Comparison of ENCODE assay signal across 8 cellular contexts in the genomic region with DNA sequence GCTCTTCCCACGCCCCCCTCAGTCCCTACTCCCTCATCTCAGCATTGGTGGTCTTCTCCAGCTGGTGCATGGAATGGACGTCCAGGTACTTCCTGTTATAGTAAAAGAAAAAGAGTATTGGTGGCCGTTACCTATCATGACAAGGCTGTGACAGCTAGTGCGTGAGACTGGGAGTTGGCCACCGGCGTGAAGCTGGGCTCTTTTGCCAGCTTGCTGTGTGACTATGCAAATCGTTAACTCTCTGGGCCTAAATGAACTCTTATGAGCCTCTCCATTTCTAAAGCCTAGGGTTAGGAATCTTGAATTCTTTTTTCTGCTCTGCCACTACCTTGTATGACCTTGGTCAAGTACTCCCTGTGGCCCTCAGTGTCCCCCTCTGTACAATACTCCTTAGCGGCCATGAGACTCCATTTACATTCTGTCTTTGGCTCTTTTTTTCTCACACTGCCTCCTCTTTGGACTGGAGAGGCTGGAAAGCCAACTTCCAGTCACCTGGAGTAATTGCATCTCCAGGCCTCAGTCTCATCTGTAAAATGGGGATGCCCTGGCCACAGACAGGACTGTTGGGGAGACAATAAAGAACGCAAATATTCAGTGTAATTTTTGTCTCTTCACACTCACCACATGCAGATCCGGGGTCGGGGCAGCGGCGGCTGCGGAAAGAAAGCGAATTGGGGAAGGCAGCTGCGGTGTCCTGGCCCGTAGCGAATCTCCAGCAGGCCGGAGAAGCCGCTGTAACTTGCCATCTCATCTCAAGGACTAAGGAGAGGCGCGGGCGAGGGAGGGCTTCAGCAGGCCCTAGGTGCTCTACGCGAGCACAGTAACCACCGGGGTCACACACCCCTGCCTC. TPM values are rescaled to one million over a fixed set of nuclear protein-coding genes. Genes with fewer than 3 reads are reported as not detected.
DNase-seq lines count a peak whose midpoint lies in the region; ATAC-seq and TF ChIP-seq lines count a peak whose summit lies in the region.

No MANE protein-coding gene starts in this region.

- H3K79me2 ChIP-seq in neural cell (replicated peaks; ENCODE audit: insufficient read depth, low read length), result peaks cover 26% of the 10 kb centered on the region

- H2AFZ ChIP-seq in neural cell (ENCODE audit: low read depth, low read length), result no peak overlapping the region

- H3K9me3 Mint-ChIP-seq in CD4-positive, CD25-positive, alpha-beta regulatory T cell, result no peaks in the 10 kb centered on the region
- H3K9me3 Mint-ChIP-seq in effector memory CD8-positive, alpha-beta T cell, result no peaks in the 10 kb centered on the region

- no peaks in the 10 kb centered on the region for H3F3A ChIP-seq in neural cell (ENCODE audit: insufficient read depth, low read length, poor library complexity, severe bottlenecking)

- TF ChIP-seq CTCF in neural cell (IDR thresholded peaks at IDR 0.05; ENCODE audit: poor library complexity, severe bottlenecking), result no peak

- DNase-seq in CD4-positive, CD25-positive, alpha-beta regulatory T cell, result no peak
- DNase-seq in MV-4-11 (lab: John Stamatoyannopoulos, UW), result peak; percentile 12
- DNase-seq in effector memory CD8-positive, alpha-beta T cell, result no peak
- no peak for DNase-seq in iPS-NIHi7 (ENCODE audit: extremely low spot score)
- DNase-seq in medulla oblongata (ENCODE audit: extremely low spot score), result no peak
- DNase-seq in T-helper 9 cell, result no peak

- H3K27ac Mint-ChIP-seq in CD4-positive, CD25-positive, alpha-beta regulatory T cell, result peak overlapping the region in 2 of 3 donors; percentile 82 to 86
- peak overlapping the region; percentile 93 to 96 for H3K27ac Mint-ChIP-seq in effector memory CD8-positive, alpha-beta T cell

- peaks cover 10% of the 10 kb centered on the region for H3K36me3 Mint-ChIP-seq in CD4-positive, CD25-positive, alpha-beta regulatory T cell
- H3K36me3 Mint-ChIP-seq in effector memory CD8-positive, alpha-beta T cell (ENCODE audit: insufficient read depth), result peaks cover 51% of the 10 kb centered on the region

- no peaks in the 10 kb centered on the region for H3K27me3 ChIP-seq in CD4-positive, CD25-positive, alpha-beta regulatory T cell (ENCODE audit: control insufficient read depth, insufficient read depth, low read length)
- no peaks in the 10 kb centered on the region for H3K27me3 ChIP-seq in neural cell (ENCODE audit: insufficient read depth, low read depth, low read length)

- no peak for TF ChIP-seq EP300 in neural cell (conservative IDR thresholded peaks at IDR 0.05; ENCODE audit: poor library complexity, severe bottlenecking)

- no peaks in the 10 kb centered on the region for H4K20me1 ChIP-seq in neural cell (ENCODE audit: insufficient read depth)

- H3K9me3 ChIP-seq in CD4-positive, CD25-positive, alpha-beta regulatory T cell (ENCODE audit: control insufficient read depth in 2 of 2, low read length in 2 of 2), result no peaks in the 10 kb centered on the region
- H3K9me3 ChIP-seq in neural cell (ENCODE audit: low read length), result no peaks in the 10 kb centered on the region

- H3K4me3 ChIP-seq in CD4-positive, CD25-positive, alpha-beta regulatory T cell (ENCODE audit: low read depth, low read length), result peak overlapping the region; percentile 40
- H3K4me3 ChIP-seq in neural cell (ENCODE audit: low read length), result peak overlapping the region; percentile 91

- peak overlapping the region; percentile 81 for H3K27ac ChIP-seq in CD4-positive, CD25-positive, alpha-beta regulatory T cell (ENCODE audit: insufficient read depth, low read length, poor library complexity, severe bottlenecking)
- H3K27ac ChIP-seq in neural cell (ENCODE audit: low read length), result peak overlapping the region; percentile 81

- peak overlapping the region; percentile 86 for H3K9ac ChIP-seq in neural cell (ENCODE audit: low read length)

- H3K9me2 ChIP-seq in neural cell (ENCODE audit: insufficient read depth, low read length), result no peaks in the 10 kb centered on the region

- no peak for ATAC-seq in CD4-positive, CD25-positive, alpha-beta regulatory T cell (ENCODE audit: low read depth in 2 of 2)
- ATAC-seq in effector memory CD8-positive, alpha-beta T cell (replicated peaks), result no peak
- no peak for ATAC-seq in GM18511 (IDR thresholded peaks at IDR 0.05; ENCODE audit: unreplicated experiment)

- H3K4me1 Mint-ChIP-seq in CD4-positive, CD25-positive, alpha-beta regulatory T cell, result peaks cover 0 to 38% (median 25%) of the 10 kb centered on the region in 4 donors
- H3K4me1 Mint-ChIP-seq in effector memory CD8-positive, alpha-beta T cell (ENCODE audit: low read depth in 2 of 2), result peaks cover 27 to 29% of the 10 kb centered on the region in 2 donors

- H3K4me1 ChIP-seq in CD4-positive, CD25-positive, alpha-beta regulatory T cell (ENCODE audit: control insufficient read depth, insufficient read depth, low read length, poor library complexity, severe bottlenecking), result peaks cover 25% of the 10 kb centered on the region

- H3K36me3 ChIP-seq in CD4-positive, CD25-positive, alpha-beta regulatory T cell (ENCODE audit: control insufficient read depth, insufficient read depth, low read length), result peaks cover 27% of the 10 kb centered on the region
- H3K36me3 ChIP-seq in neural cell (ENCODE audit: insufficient read depth, low read length), result no peaks in the 10 kb centered on the region

- H3K4me3 Mint-ChIP-seq in CD4-positive, CD25-positive, alpha-beta regulatory T cell, result peak overlapping the region; percentile 94 to 99 (median 97)
- peak overlapping the region; percentile 95 for H3K4me3 Mint-ChIP-seq in effector memory CD8-positive, alpha-beta T cell

- no peaks in the 10 kb centered on the region for H3K27me3 Mint-ChIP-seq in CD4-positive, CD25-positive, alpha-beta regulatory T cell
- H3K27me3 Mint-ChIP-seq in effector memory CD8-positive, alpha-beta T cell, result no peaks in the 10 kb centered on the region

- TF ChIP-seq RAD21 in neural cell (conservative IDR thresholded peaks at IDR 0.05), result no peak

- H3K4me2 ChIP-seq in neural cell (ENCODE audit: low read length), result peak overlapping the region; percentile 78

TF ChIP-seq in neural cell, 6 proteins besides CTCF, POLR2A, EP300 and RAD21:
- TF ChIP-seq SMC3 (conservative IDR thresholded peaks at IDR 0.05; ENCODE audit: poor library complexity) (no peak), EZH2 (IDR thresholded peaks at IDR 0.05; ENCODE audit: borderline replicate concordance, insufficient read depth, low read length, poor library complexity, severe bottlenecking) (no peak), POLR2AphosphoS5 (IDR thresholded peaks at IDR 0.05) (peak; percentile 0)
- TF ChIP-seq, protein P1, sequence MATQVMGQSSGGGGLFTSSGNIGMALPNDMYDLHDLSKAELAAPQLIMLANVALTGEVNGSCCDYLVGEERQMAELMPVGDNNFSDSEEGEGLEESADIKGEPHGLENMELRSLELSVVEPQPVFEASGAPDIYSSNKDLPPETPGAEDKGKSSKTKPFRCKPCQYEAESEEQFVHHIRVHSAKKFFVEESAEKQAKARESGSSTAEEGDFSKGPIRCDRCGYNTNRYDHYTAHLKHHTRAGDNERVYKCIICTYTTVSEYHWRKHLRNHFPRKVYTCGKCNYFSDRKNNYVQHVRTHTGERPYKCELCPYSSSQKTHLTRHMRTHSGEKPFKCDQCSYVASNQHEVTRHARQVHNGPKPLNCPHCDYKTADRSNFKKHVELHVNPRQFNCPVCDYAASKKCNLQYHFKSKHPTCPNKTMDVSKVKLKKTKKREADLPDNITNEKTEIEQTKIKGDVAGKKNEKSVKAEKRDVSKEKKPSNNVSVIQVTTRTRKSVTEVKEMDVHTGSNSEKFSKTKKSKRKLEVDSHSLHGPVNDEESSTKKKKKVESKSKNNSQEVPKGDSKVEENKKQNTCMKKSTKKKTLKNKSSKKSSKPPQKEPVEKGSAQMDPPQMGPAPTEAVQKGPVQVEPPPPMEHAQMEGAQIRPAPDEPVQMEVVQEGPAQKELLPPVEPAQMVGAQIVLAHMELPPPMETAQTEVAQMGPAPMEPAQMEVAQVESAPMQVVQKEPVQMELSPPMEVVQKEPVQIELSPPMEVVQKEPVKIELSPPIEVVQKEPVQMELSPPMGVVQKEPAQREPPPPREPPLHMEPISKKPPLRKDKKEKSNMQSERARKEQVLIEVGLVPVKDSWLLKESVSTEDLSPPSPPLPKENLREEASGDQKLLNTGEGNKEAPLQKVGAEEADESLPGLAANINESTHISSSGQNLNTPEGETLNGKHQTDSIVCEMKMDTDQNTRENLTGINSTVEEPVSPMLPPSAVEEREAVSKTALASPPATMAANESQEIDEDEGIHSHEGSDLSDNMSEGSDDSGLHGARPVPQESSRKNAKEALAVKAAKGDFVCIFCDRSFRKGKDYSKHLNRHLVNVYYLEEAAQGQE (IDR thresholded peaks at IDR 0.05; ENCODE audit: borderline replicate concordance), result no peak
TF ChIP-seq in neural cell: peak in this region for 1.

RNA-seq across cellular contexts. Expression of gene CFAP119, which starts 1.1 kb away (rescaled TPM):
- 1.8 TPM for total RNA-seq in CD4-positive, CD25-positive, alpha-beta regulatory T cell
- polyA plus RNA-seq in CD4-positive, CD25-positive, alpha-beta regulatory T cell, result 1 to 10 TPM in 1 of 4 donors, under 1 TPM in 2, not detected in 1; 0.23 to 1.5 (median 0.59) TPM
- 17.0 and 23.3 TPM in 2 replicates for polyA plus RNA-seq in neural cell
- 5.4 and 5.8 TPM in 2 replicates for polyA minus RNA-seq in neural cell

RNA-seq across cellular contexts. Expression of gene RNF40, which starts 1.3 kb away (rescaled TPM):
- 66.2 TPM for total RNA-seq in CD4-positive, CD25-positive, alpha-beta regulatory T cell
- 10 to 100 TPM; 19.0 to 26.9 (median 22.9) TPM for polyA plus RNA-seq in CD4-positive, CD25-positive, alpha-beta regulatory T cell
- 85.2 and 94.4 TPM in 2 replicates for polyA plus RNA-seq in neural cell
- polyA minus RNA-seq in neural cell, result 149 and 163 TPM in 2 replicates

RNA-seq across cellular contexts. Expression of gene PHKG2, which starts 12.6 kb away (rescaled TPM):
- total RNA-seq in CD4-positive, CD25-positive, alpha-beta regulatory T cell, result 43.9 TPM
- 10 to 100 TPM; 39.5 to 48.5 (median 44.7) TPM for polyA plus RNA-seq in CD4-positive, CD25-positive, alpha-beta regulatory T cell
- 41.5 and 55.2 TPM in 2 replicates for polyA plus RNA-seq in neural cell
- 13.9 and 14.4 TPM in 2 replicates for polyA minus RNA-seq in neural cell

RNA-seq across cellular contexts. Expression of gene ZNF629, which starts 26.2 kb away (rescaled TPM):
- total RNA-seq in CD4-positive, CD25-positive, alpha-beta regulatory T cell, result 0.49 TPM
- under 1 TPM; 0.23 to 0.79 (median 0.39) TPM for polyA plus RNA-seq in CD4-positive, CD25-positive, alpha-beta regulatory T cell
- polyA plus RNA-seq in neural cell, result 10.4 and 14.1 TPM in 2 replicates
- polyA minus RNA-seq in neural cell, result 29.5 and 31.7 TPM in 2 replicates
